In the genomic region with DNA sequence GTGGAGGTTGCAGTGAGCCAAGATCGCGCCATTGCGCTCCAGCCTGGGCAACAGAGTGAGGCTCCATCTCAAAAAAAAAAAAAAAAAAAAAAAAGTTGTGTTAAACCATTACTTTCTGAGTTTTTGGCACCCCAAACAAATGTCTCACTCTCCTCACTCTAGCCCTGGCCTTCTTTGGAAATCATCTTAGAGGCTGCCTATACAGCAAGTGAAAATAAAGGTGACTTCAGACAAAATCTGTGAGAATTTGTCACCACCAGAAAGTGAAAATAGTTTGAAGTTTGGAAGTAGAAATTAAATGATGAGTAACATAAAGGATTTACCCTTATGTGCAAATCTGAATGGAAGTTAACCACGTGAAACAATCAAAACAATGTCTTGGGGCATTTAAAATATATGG, we compare ENCODE assay signal across 27 cellular contexts.
"Had no signal": no experiment of that assay in that cellular context is flagged by ENCODE, and none has a peak within 500 bp of the region (broad histone marks: within the 10 kb centered on the region; RNA-seq: fewer than 3 reads in every experiment).

No MANE protein-coding gene starts in this region.

- H3K27ac Mint-ChIP-seq: activated CD4-positive, alpha-beta memory T cell treated with anti-CD3 and anti-CD28 coated beads, Interleukin-2, amount 10 ng/mL, durations not matched to agents 7 days and 5 days; activated CD4-positive, alpha-beta T cell treated with anti-CD3 and anti-CD28 coated beads, Interleukin-2, amount 10 ng/mL, durations not matched to agents 7 days and 5 days; activated CD8-positive, alpha-beta memory T cell treated with anti-CD3 and anti-CD28 coated beads, Interleukin-2, amount 10 ng/mL, durations not matched to agents 7 days and 5 days; activated naive CD8-positive, alpha-beta T cell; activated T-helper 1 cell treated with anti-CD3 and anti-CD28 coated beads, Interleukin-12 subunit alpha, Interleukin-12 subunit beta, Interleukin-2, Interleukin-4 antibody, amounts not matched to agents 30 ng/mL and 10 ng/mL and 1 ng/mL, durations not matched to agents 14 hours and 24 hours and 36 hours; dendritic cell treated with granulocyte-macrophage colony-stimulating factor and Interleukin-4, amounts not matched to agents 40 ng/mL and 50 ng/mL, for 4 days; endodermal cell had no signal

- ATAC-seq: activated CD8-positive, alpha-beta memory T cell treated with anti-CD3 and anti-CD28 coated beads, Interleukin-2, amount 10 ng/mL, durations not matched to agents 7 days and 5 days; esophagus mucosa had no signal

- DNase-seq: activated CD4-positive, alpha-beta memory T cell treated with anti-CD3 and anti-CD28 coated beads, Interleukin-2, amount 10 ng/mL, durations not matched to agents 7 days and 5 days; activated CD4-positive, alpha-beta T cell treated with anti-CD3 and anti-CD28 coated beads, Interleukin-2, amount 10 ng/mL, durations not matched to agents 7 days and 5 days; activated CD4-positive, alpha-beta T cell treated with anti-CD3 and anti-CD28 coated beads, Interleukin-2, amount 50 U/mL, for 4 hours; activated CD4-positive, CD25-positive, alpha-beta regulatory T cell; activated CD8-positive, alpha-beta memory T cell treated with anti-CD3 and anti-CD28 coated beads, Interleukin-2, amount 10 ng/mL, durations not matched to agents 7 days and 5 days; activated CD8-positive, alpha-beta memory T cell treated with anti-CD3 and anti-CD28 coated beads, Interleukin-2, amount 50 U/mL, for 4 hours; activated gamma-delta T cell; activated naive CD4-positive, alpha-beta T cell; amniotic stem cell; anterior cingulate cortex; brain microvascular endothelial cell; dorsolateral prefrontal cortex; effector memory CD4-positive, alpha-beta T cell; endodermal cell; foreskin fibroblast; head of caudate nucleus; hippocampal formation; T-helper 2 cell had no signal

- FAIRE-seq: astrocyte, bronchial epithelial cell, frontal cortex had no signal

- H3K27me3 ChIP-seq: brain microvascular endothelial cell, dorsolateral prefrontal cortex had no signal

- H3K4me1 Mint-ChIP-seq: endodermal cell had no signal

- H3K4me3 Mint-ChIP-seq: activated CD4-positive, alpha-beta memory T cell treated with anti-CD3 and anti-CD28 coated beads, Interleukin-2, amount 10 ng/mL, durations not matched to agents 7 days and 5 days; activated CD4-positive, alpha-beta T cell treated with anti-CD3 and anti-CD28 coated beads, Interleukin-2, amount 10 ng/mL, durations not matched to agents 7 days and 5 days; activated CD8-positive, alpha-beta memory T cell treated with anti-CD3 and anti-CD28 coated beads, Interleukin-2, amount 10 ng/mL, durations not matched to agents 7 days and 5 days; activated naive CD8-positive, alpha-beta T cell; activated T-helper 1 cell treated with anti-CD3 and anti-CD28 coated beads, Interleukin-12 subunit alpha, Interleukin-12 subunit beta, Interleukin-2, Interleukin-4 antibody, amounts not matched to agents 30 ng/mL and 10 ng/mL and 1 ng/mL, durations not matched to agents 14 hours and 24 hours and 36 hours; central memory CD8-positive, alpha-beta T cell; dendritic cell treated with granulocyte-macrophage colony-stimulating factor and Interleukin-4, amounts not matched to agents 40 ng/mL and 50 ng/mL, for 4 days; endodermal cell had no signal

- H3K36me3 Mint-ChIP-seq: activated CD8-positive, alpha-beta memory T cell treated with anti-CD3 and anti-CD28 coated beads, Interleukin-2, amount 10 ng/mL, durations not matched to agents 7 days and 5 days; activated naive CD8-positive, alpha-beta T cell had no signal

- H3K4me3 ChIP-seq: coronary artery, dorsolateral prefrontal cortex had no signal

- H3K36me3 ChIP-seq: brain microvascular endothelial cell had no signal

- H3K27me3 Mint-ChIP-seq: activated CD4-positive, alpha-beta T cell treated with anti-CD3 and anti-CD28 coated beads, Interleukin-2, amount 10 ng/mL, durations not matched to agents 7 days and 5 days; activated CD8-positive, alpha-beta memory T cell treated with anti-CD3 and anti-CD28 coated beads, Interleukin-2, amount 10 ng/mL, durations not matched to agents 7 days and 5 days; activated naive CD8-positive, alpha-beta T cell; central memory CD8-positive, alpha-beta T cell; dendritic cell treated with granulocyte-macrophage colony-stimulating factor and Interleukin-4, amounts not matched to agents 40 ng/mL and 50 ng/mL, for 4 days had no signal

- H3K9me3 Mint-ChIP-seq: activated CD4-positive, alpha-beta memory T cell treated with anti-CD3 and anti-CD28 coated beads, Interleukin-2, amount 10 ng/mL, durations not matched to agents 7 days and 5 days; activated CD4-positive, alpha-beta T cell treated with anti-CD3 and anti-CD28 coated beads, Interleukin-2, amount 10 ng/mL, durations not matched to agents 7 days and 5 days; activated T-helper 1 cell treated with anti-CD3 and anti-CD28 coated beads, Interleukin-12 subunit alpha, Interleukin-12 subunit beta, Interleukin-2, Interleukin-4 antibody, amounts not matched to agents 30 ng/mL and 10 ng/mL and 1 ng/mL, durations not matched to agents 14 hours and 24 hours and 36 hours; central memory CD8-positive, alpha-beta T cell; dendritic cell treated with granulocyte-macrophage colony-stimulating factor and Interleukin-4, amounts not matched to agents 40 ng/mL and 50 ng/mL, for 4 days had no signal

- H3K27ac ChIP-seq: brain microvascular endothelial cell, coronary artery, dorsolateral prefrontal cortex had no signal
